ENCODE assay signal across 11 cellular contexts in genomic region chr6:37289931-37290330, GRCh38. TPM values are rescaled to one million over a fixed set of nuclear protein-coding genes. Genes with fewer than 3 reads are reported as not detected.
A peak's percentile ranks its signal among the peaks of the same experiment; 100 is the strongest.
DNase-seq lines count a peak whose midpoint lies in the region; ATAC-seq, FAIRE-seq and TF ChIP-seq lines count a peak whose summit lies in the region.
"Had no signal": no experiment of that assay in that cellular context is flagged by ENCODE, and none has a peak within 500 bp of the region (broad histone marks: within the 10 kb centered on the region; RNA-seq: fewer than 3 reads in every experiment).

No MANE protein-coding gene starts in this region.

- FAIRE-seq in HepG2 (lab: Jason Lieb, UNC) = no peak

- peaks cover 15% of the 10 kb centered on the region for H3K4me1 Mint-ChIP-seq in CD8-positive, alpha-beta T cell (ENCODE audit: low read depth)
- H3K4me1 Mint-ChIP-seq in activated CD4-positive, alpha-beta memory T cell treated with anti-CD3 and anti-CD28 coated beads for 36 hours (ENCODE audit: low read depth) = peaks cover 43% of the 10 kb centered on the region
- peaks cover 12 to 22% of the 10 kb centered on the region in 2 donors for H3K4me1 Mint-ChIP-seq in immature natural killer cell
- H3K4me1 Mint-ChIP-seq: CD14-positive monocyte had no signal

- H3K27me3 ChIP-seq in CD8-positive, alpha-beta T cell (ENCODE audit: insufficient read depth, low read length) = no peaks in the 10 kb centered on the region
- H3K27me3 ChIP-seq in HepG2 (ENCODE audit: control insufficient read depth in 1 of 2, insufficient read depth in 2 of 2, low read length in 2 of 2) = no peaks in the 10 kb centered on the region
- H3K27me3 ChIP-seq: testis had no signal

- H3K4me3 Mint-ChIP-seq in CD8-positive, alpha-beta T cell = no peak overlapping the region
- H3K4me3 Mint-ChIP-seq in activated CD4-positive, alpha-beta memory T cell treated with anti-CD3 and anti-CD28 coated beads for 36 hours = no peak overlapping the region
- no peak overlapping the region for H3K4me3 Mint-ChIP-seq in immature natural killer cell
- H3K4me3 Mint-ChIP-seq: CD14-positive monocyte, naive B cell had no signal

- intact Hi-C loops in CD8-positive, alpha-beta T cell (cut with DNase I, micrococcal nuclease) = no loop called here
- intact Hi-C loops in activated CD4-positive, alpha-beta memory T cell treated with anti-CD3 and anti-CD28 coated beads for 36 hours (cut with micrococcal nuclease) = loop anchor here (1.0 to 2.0 kb wide), 3 partner anchors 17 to 50 kb away; no protein-coding TSS in a partner anchor
- intact Hi-C loops in HepG2 (cut with micrococcal nuclease; ENCODE audit: unreplicated experiment) = no loop called here

- in situ Hi-C loops in HepG2 (cut with HindIII; ENCODE audit: extremely low pct_ligation_motif_present, low pct_unique_long_range_greater_than_20kb) = no loop called here

- peak overlapping the region; percentile 84 for H3K27ac Mint-ChIP-seq in CD8-positive, alpha-beta T cell
- H3K27ac Mint-ChIP-seq in activated CD4-positive, alpha-beta memory T cell treated with anti-CD3 and anti-CD28 coated beads for 36 hours = peak overlapping the region; percentile 88
- H3K27ac Mint-ChIP-seq in immature natural killer cell = peak overlapping the region in 5 of 6 donors; percentile 0 to 61 (median 25)

- no peak overlapping the region for H3K27ac ChIP-seq in CD8-positive, alpha-beta T cell (ENCODE audit: low read depth, low read length)
- no peak overlapping the region for H3K27ac ChIP-seq in HepG2 (ENCODE audit: extremely low read length, insufficient read depth, low read length)
- H3K27ac ChIP-seq: testis had no signal

- no peak for TF ChIP-seq CTCF in CD8-positive, alpha-beta T cell (IDR thresholded peaks at IDR 0.05)
- TF ChIP-seq CTCF in GM12865 (IDR thresholded peaks at IDR 0.05; ENCODE audit: insufficient read depth, low read depth, low read length, missing control alignments) = no peak
- no peak for TF ChIP-seq CTCF in HepG2 (CRISPR knock-in tag; IDR thresholded peaks at IDR 0.05)

- no peaks in the 10 kb centered on the region for H3K27me3 Mint-ChIP-seq in CD8-positive, alpha-beta T cell (ENCODE audit: low read depth)
- H3K27me3 Mint-ChIP-seq in activated CD4-positive, alpha-beta memory T cell treated with anti-CD3 and anti-CD28 coated beads for 36 hours = no peaks in the 10 kb centered on the region
- H3K27me3 Mint-ChIP-seq in immature natural killer cell (ENCODE audit: low read depth in 3 of 3) = no peaks in the 10 kb centered on the region
- H3K27me3 Mint-ChIP-seq: naive B cell had no signal

- no peak overlapping the region for H3K4me3 ChIP-seq in CD8-positive, alpha-beta T cell (ENCODE audit: low read depth, low read length)
- H3K4me3 ChIP-seq in GM12865 (ENCODE audit: low read depth, low read length) (no peak overlapping the region), HepG2 (replicated peaks in 1 of 3; ENCODE audit: insufficient read depth in 1 of 3, low read depth in 2 of 3, low read length in 3 of 3) (no peak overlapping the region)
- H3K4me3 ChIP-seq: testis had no signal

- H3K9me3 Mint-ChIP-seq in CD8-positive, alpha-beta T cell = no peaks in the 10 kb centered on the region
- H3K9me3 Mint-ChIP-seq in activated CD4-positive, alpha-beta memory T cell treated with anti-CD3 and anti-CD28 coated beads for 36 hours = no peaks in the 10 kb centered on the region
- H3K9me3 Mint-ChIP-seq in immature natural killer cell = no peaks in the 10 kb centered on the region
- H3K9me3 Mint-ChIP-seq: CD14-positive monocyte, naive B cell had no signal

- no peak for TF ChIP-seq RAD21 in HepG2 (CRISPR knock-in tag; IDR thresholded peaks at IDR 0.05)

- peaks cover 75% of the 10 kb centered on the region for H3K36me3 Mint-ChIP-seq in CD8-positive, alpha-beta T cell
- peaks cover 44% of the 10 kb centered on the region for H3K36me3 Mint-ChIP-seq in activated CD4-positive, alpha-beta memory T cell treated with anti-CD3 and anti-CD28 coated beads for 36 hours
- peaks cover 21 to 49% (median 26%) of the 10 kb centered on the region in 3 donors for H3K36me3 Mint-ChIP-seq in immature natural killer cell

- no peak overlapping the region for H3K9ac ChIP-seq in HepG2 (ENCODE audit: insufficient read depth, low read depth, low read length)

- no TSS peak for BruUV-seq in HepG2 (replicated peaks; lab: Mats Ljungman, UMichigan)

- no peak overlapping the region for H3K4me2 ChIP-seq in HepG2 (ENCODE audit: low read depth, low read length)

- no peak overlapping the region for H2AFZ ChIP-seq in HepG2 (ENCODE audit: low read length)

- no peak for TF ChIP-seq EP300 in HepG2 (IDR thresholded peaks at IDR 0.05; ENCODE audit: low read depth in 2 of 2, low read length in 2 of 2)
- no peak for TF ChIP-seq EP300 in HepG2 (CRISPR knock-in tag; IDR thresholded peaks at IDR 0.05; ENCODE audit: borderline replicate concordance)

- no peak for TF ChIP-seq POLR2A in HepG2 (IDR thresholded peaks at IDR 0.05; ENCODE audit: insufficient read depth in 1 of 2, low read depth in 2 of 2, low read length in 2 of 2)

- peaks cover 15% of the 10 kb centered on the region for H3K4me1 ChIP-seq in CD8-positive, alpha-beta T cell (ENCODE audit: insufficient read depth, low read length)
- H3K4me1 ChIP-seq in HepG2 (ENCODE audit: insufficient read depth, low read length) = no peaks in the 10 kb centered on the region
- H3K4me1 ChIP-seq: testis had no signal

- DNase-seq in CD8-positive, alpha-beta T cell = peak in 3 of 7 experiments; percentile 2 to 22 (median 11)
- DNase-seq in GM12865 (ENCODE audit: low read depth) (peak; percentile 30), immature natural killer cell (peak in 1 of 3 donors; percentile 5), SKM-1 treated with dmso at 0.1 percent for 144 hours (lab: John Stamatoyannopoulos, UW; ENCODE audit: unreplicated experiment) (no peak), HepG2 (ENCODE audit: low spot score) (no peak)
- peak; percentile 62 for DNase-seq in activated CD4-positive, alpha-beta memory T cell treated with anti-CD3 and anti-CD28 coated beads for 36 hours
- DNase-seq: glutamatergic neuron, naive B cell, testis had no signal

- H3K79me2 ChIP-seq in HepG2 (ENCODE audit: insufficient read depth, low read length) = no peaks in the 10 kb centered on the region

- ATAC-seq in CD8-positive, alpha-beta T cell = peak; percentile 76
- ATAC-seq in GM19452 (IDR thresholded peaks at IDR 0.05; ENCODE audit: unreplicated experiment) = no peak
- ATAC-seq in HepG2 = no peak

- peaks cover 21% of the 10 kb centered on the region for H3K36me3 ChIP-seq in CD8-positive, alpha-beta T cell (ENCODE audit: insufficient read depth, low read length)
- H3K36me3 ChIP-seq in HepG2 (replicated peaks in 1 of 2; ENCODE audit: control insufficient read depth in 1 of 2, insufficient read depth in 2 of 2, low read length in 2 of 2) = peaks cover 30 to 58% of the 10 kb centered on the region in 2 experiments

- no peaks in the 10 kb centered on the region for H4K20me1 ChIP-seq in HepG2 (ENCODE audit: insufficient read depth, low read length)

- CTCF ChIA-PET in CD8-positive, alpha-beta T cell (lab: Charles Lee) = interaction anchor here (0.7 kb wide), 1 partner anchor 174 kb away, joined by 3 read pairs; no protein-coding TSS in a partner anchor
- CTCF ChIA-PET in activated CD4-positive, alpha-beta memory T cell treated with anti-CD3 and anti-CD28 coated beads for 36 hours (lab: Charles Lee) = interaction anchor here (0.7 to 1.3 kb wide), 4 partner anchors 23 to 135 kb away, joined by 3 to 5 read pairs (median 3); no protein-coding TSS in a partner anchor
- CTCF ChIA-PET in HepG2 (lab: Yijun Ruan, JAX; ENCODE audit: low intra/inter-chr PET ratio, low total read pairs) = no interaction called here

- 90% methylated on average over 3 of the region's 3 CpGs for WGBS in HepG2 (ENCODE audit: low lambda C conversion rate)

- no peaks in the 10 kb centered on the region for H3K9me3 ChIP-seq in CD8-positive, alpha-beta T cell (ENCODE audit: low read length)
- H3K9me3 ChIP-seq in HepG2 (ENCODE audit: low read length) = no peaks in the 10 kb centered on the region
- H3K9me3 ChIP-seq: testis had no signal

- POLR2A ChIA-PET in CD8-positive, alpha-beta T cell (lab: Charles Lee) = no interaction called here
- POLR2A ChIA-PET in activated CD4-positive, alpha-beta memory T cell treated with anti-CD3 and anti-CD28 coated beads for 36 hours (lab: Charles Lee) = interaction anchor here (1.4 kb wide), 1 partner anchor 32 kb away, joined by 5 read pairs; the partner anchor contains the start of genes TBC1D22B and TMEM217
- POLR2A ChIA-PET in HepG2 (lab: Yijun Ruan, JAX) = no interaction called here

RNA-seq across cellular contexts. Expression of gene TMEM217, which starts 32.0 kb away (rescaled TPM):
- 1 to 10 TPM in 1 of 2 experiments, under 1 TPM in 1; 0.27 to 1.2 TPM for total RNA-seq in CD8-positive, alpha-beta T cell
- total RNA-seq in activated CD4-positive, alpha-beta memory T cell treated with anti-CD3 and anti-CD28 coated beads for 36 hours = 1 to 10 TPM; 2.2 to 3.3 TPM
- under 1 TPM in 2 of 3 donors, not detected in 1; 0.23 to 0.32 TPM for polyA plus RNA-seq in immature natural killer cell
- total RNA-seq in HepG2 (2016; rRNA removed; fragmentation: Illumina TruSeq; extraction: Trizol) = 1.6 and 3.4 TPM in 2 replicates
- total RNA-seq in HepG2 (2016; cell fraction: cytosol; rRNA removed; fragmentation: Illumina TruSeq; extraction: Trizol; ENCODE audit: low read depth) = 1.1 and 2.0 TPM in 2 replicates
- 1.9 and 2.0 TPM in 2 replicates for total RNA-seq in HepG2 (2016; cell fraction: insoluble cytoplasmic fraction; rRNA removed; fragmentation: Illumina TruSeq; extraction: Trizol)
- total RNA-seq in HepG2 (2016; cell fraction: membrane; rRNA removed; fragmentation: Illumina TruSeq; extraction: Trizol) = 1.5 and 2.6 TPM in 2 replicates
- total RNA-seq in HepG2 (2016; cell fraction: nucleus; rRNA removed; fragmentation: Illumina TruSeq; extraction: Trizol) = 3.4 and 4.3 TPM in 2 replicates
- polyA plus RNA-seq in HepG2 (2011; rRNA removed) = 1.8 and 2.3 TPM in 2 replicates
- 1.2 and 1.8 TPM in 2 replicates for polyA plus RNA-seq in HepG2 (2011; cell fraction: cytosol; rRNA removed)
- 0.56 and 0.92 TPM in 2 replicates for polyA plus RNA-seq in HepG2 (2011; cell fraction: nucleus; rRNA removed)
- 1.3 and 1.5 TPM in 2 replicates for polyA plus RNA-seq in HepG2 (2012)
- polyA plus RNA-seq in HepG2 (2016; cell fraction: cytosol; fragmentation: Illumina TruSeq; extraction: Trizol; ENCODE audit: low read depth) = 0.25 and 0.40 TPM in 2 replicates
- polyA plus RNA-seq in HepG2 (2016; cell fraction: insoluble cytoplasmic fraction; fragmentation: Illumina TruSeq; extraction: Trizol; ENCODE audit: low read depth) = 2.7 and 3.0 TPM in 2 replicates
- 0.95 and 1.4 TPM in 2 replicates for polyA plus RNA-seq in HepG2 (2016; cell fraction: membrane; fragmentation: Illumina TruSeq; extraction: Trizol; ENCODE audit: low read depth)
- 2.9 and 4.5 TPM in 2 replicates for polyA plus RNA-seq in HepG2 (2016; cell fraction: nucleus; fragmentation: Illumina TruSeq; extraction: Trizol; ENCODE audit: insufficient read depth, low read depth)
- 1.7 and 2.2 TPM in 2 replicates for polyA minus RNA-seq in HepG2 (2011; rRNA and poly(A)+ RNA removed; ENCODE audit: low replicate concordance)
- 0.97 and 2.3 TPM in 2 replicates for polyA minus RNA-seq in HepG2 (2011; cell fraction: cytosol; rRNA and poly(A)+ RNA removed)
- polyA minus RNA-seq in HepG2 (2011; cell fraction: nucleus; rRNA and poly(A)+ RNA removed) = 2.1 and 2.7 TPM in 2 replicates

RNA-seq across cellular contexts. Expression of gene TBC1D22B, which starts 32.4 kb away (rescaled TPM):
- total RNA-seq in CD8-positive, alpha-beta T cell = 1 to 10 TPM; 6.7 to 6.8 TPM
- 10 to 100 TPM; 14.4 to 15.7 TPM for total RNA-seq in activated CD4-positive, alpha-beta memory T cell treated with anti-CD3 and anti-CD28 coated beads for 36 hours
- polyA plus RNA-seq in immature natural killer cell = 1 to 10 TPM; 4.3 to 8.4 (median 7.2) TPM
- 12.9 and 15.5 TPM in 2 replicates for total RNA-seq in HepG2 (2016; rRNA removed; fragmentation: Illumina TruSeq; extraction: Trizol)
- total RNA-seq in HepG2 (2016; cell fraction: cytosol; rRNA removed; fragmentation: Illumina TruSeq; extraction: Trizol; ENCODE audit: low read depth) = 5.1 and 5.5 TPM in 2 replicates
- 12.5 and 13.1 TPM in 2 replicates for total RNA-seq in HepG2 (2016; cell fraction: insoluble cytoplasmic fraction; rRNA removed; fragmentation: Illumina TruSeq; extraction: Trizol)
- 18.5 and 19.2 TPM in 2 replicates for total RNA-seq in HepG2 (2016; cell fraction: membrane; rRNA removed; fragmentation: Illumina TruSeq; extraction: Trizol)
- total RNA-seq in HepG2 (2016; cell fraction: nucleus; rRNA removed; fragmentation: Illumina TruSeq; extraction: Trizol) = 11.0 and 12.8 TPM in 2 replicates
- 8.4 and 9.7 TPM in 2 replicates for polyA plus RNA-seq in HepG2 (2011; rRNA removed)
- 9.7 and 10.3 TPM in 2 replicates for polyA plus RNA-seq in HepG2 (2011; cell fraction: cytosol; rRNA removed)
- 10.9 and 11.1 TPM in 2 replicates for polyA plus RNA-seq in HepG2 (2011; cell fraction: nucleus; rRNA removed)
- 10.9 and 11.4 TPM in 2 replicates for polyA plus RNA-seq in HepG2 (2012)
- polyA plus RNA-seq in HepG2 (2016; cell fraction: cytosol; fragmentation: Illumina TruSeq; extraction: Trizol; ENCODE audit: low read depth) = 4.7 and 5.3 TPM in 2 replicates
- polyA plus RNA-seq in HepG2 (2016; cell fraction: insoluble cytoplasmic fraction; fragmentation: Illumina TruSeq; extraction: Trizol; ENCODE audit: low read depth) = 17.4 and 20.4 TPM in 2 replicates
- polyA plus RNA-seq in HepG2 (2016; cell fraction: membrane; fragmentation: Illumina TruSeq; extraction: Trizol; ENCODE audit: low read depth) = 15.4 and 16.5 TPM in 2 replicates
- 20.1 and 21.3 TPM in 2 replicates for polyA plus RNA-seq in HepG2 (2016; cell fraction: nucleus; fragmentation: Illumina TruSeq; extraction: Trizol; ENCODE audit: insufficient read depth, low read depth)
- polyA minus RNA-seq in HepG2 (2011; rRNA and poly(A)+ RNA removed; ENCODE audit: low replicate concordance) = 5.2 and 8.5 TPM in 2 replicates
- polyA minus RNA-seq in HepG2 (2011; cell fraction: cytosol; rRNA and poly(A)+ RNA removed) = 4.5 and 5.4 TPM in 2 replicates
- 10.0 and 11.3 TPM in 2 replicates for polyA minus RNA-seq in HepG2 (2011; cell fraction: nucleus; rRNA and poly(A)+ RNA removed)

Comparison
In these comparisons a context has a peak if more than half of its experiments do, and no peak if none do; other contexts are left out.
1. DNase-seq: peak in GM12865 (single experiment) and activated CD4-positive, alpha-beta memory T cell treated with anti-CD3 and anti-CD28 coated beads for 36 hours (single experiment); none in SKM-1 treated with dmso at 0.1 percent for 144 hours (single experiment) and HepG2 (single experiment).
2. H3K27ac Mint-ChIP-seq: peak in every context shown above with its lines; median percentile 88 in activated CD4-positive, alpha-beta memory T cell treated with anti-CD3 and anti-CD28 coated beads for 36 hours; 84 in CD8-positive, alpha-beta T cell; 25 in immature natural killer cell.